Comparison of ENCODE assay signal across 10 cellular contexts in genomic region chr2:224268441-224268840, GRCh38.
DNase-seq lines count a peak whose midpoint lies in the region; ATAC-seq and TF ChIP-seq lines count a peak whose summit lies in the region.
"Had no signal": no experiment of that assay in that cellular context is flagged by ENCODE, and none has a peak within 500 bp of the region (broad histone marks: within the 10 kb centered on the region; RNA-seq: fewer than 3 reads in every experiment).

No MANE protein-coding gene starts in this region.

- in situ Hi-C loops in ACHN (cut with HindIII; ENCODE audit: low pct_ligation_motif_present, low pct_unique_long_range_greater_than_20kb, low sequenced_read_pairs), result no loop called here

- TF ChIP-seq CTCF in cardiac fibroblast (IDR thresholded peaks at IDR 0.05; ENCODE audit: low read depth, low read length) (no peak), mucosa of descending colon (IDR thresholded peaks at IDR 0.05) (no peak)

- no peaks in the 10 kb centered on the region for H3K9me3 ChIP-seq in mucosa of descending colon

- H3K36me3 ChIP-seq in mucosa of descending colon (ENCODE audit: low read depth), result no peaks in the 10 kb centered on the region

- no peaks in the 10 kb centered on the region for H3K4me1 ChIP-seq in mucosa of descending colon (ENCODE audit: low read depth)

- H3K4me3 ChIP-seq in cardiac fibroblast (replicated peaks in 1 of 2; ENCODE audit: low read depth in 2 of 2, low read length in 2 of 2), result no peak overlapping the region
- no peak overlapping the region for H3K4me3 ChIP-seq in mucosa of descending colon

- DNase-seq in AG20443 (ENCODE audit: low spot score) (peak; percentile 30), NCI-H1436 treated with DMSO at 0.1 percent for 48 hours (lab: John Stamatoyannopoulos, UW) (peak; percentile 65), cardiac fibroblast (ENCODE audit: low read depth in 2 of 2) (peak; percentile 94 to 95), mucosa of descending colon (no peak), ACHN (no peak), T-helper 9 cell (no peak), NCI-H1694 (lab: John Stamatoyannopoulos, UW) (no peak)
- DNase-seq: activated CD8-positive, alpha-beta T cell treated with anti-CD3 and anti-CD28 coated beads, Interleukin-2, amount 10 ng/mL, durations not matched to agents 7 days and 5 days; NK-92 treated with Interleukin-12 subunit alpha and Interleukin-12 subunit beta, amount 100 ng/mL, for 24 hours had no signal

- ATAC-seq in mucosa of descending colon (peak; percentile 82), HG03439 (IDR thresholded peaks at IDR 0.05; ENCODE audit: unreplicated experiment) (no peak)
- ATAC-seq: activated CD8-positive, alpha-beta T cell treated with anti-CD3 and anti-CD28 coated beads, Interleukin-2, amount 10 ng/mL, durations not matched to agents 7 days and 5 days had no signal

- intact Hi-C loops in mucosa of descending colon (cut with DNase I, micrococcal nuclease), result no loop called here

Comparison
In these comparisons a context has a peak if more than half of its experiments do, and no peak if none do; other contexts are left out.
1. DNase-seq: peak in AG20443 (single experiment), NCI-H1436 treated with DMSO at 0.1 percent for 48 hours (single experiment) and cardiac fibroblast (2 of 2); none in mucosa of descending colon (0 of 3), ACHN (single experiment), T-helper 9 cell (single experiment) and NCI-H1694 (single experiment).